In the genomic region with DNA sequence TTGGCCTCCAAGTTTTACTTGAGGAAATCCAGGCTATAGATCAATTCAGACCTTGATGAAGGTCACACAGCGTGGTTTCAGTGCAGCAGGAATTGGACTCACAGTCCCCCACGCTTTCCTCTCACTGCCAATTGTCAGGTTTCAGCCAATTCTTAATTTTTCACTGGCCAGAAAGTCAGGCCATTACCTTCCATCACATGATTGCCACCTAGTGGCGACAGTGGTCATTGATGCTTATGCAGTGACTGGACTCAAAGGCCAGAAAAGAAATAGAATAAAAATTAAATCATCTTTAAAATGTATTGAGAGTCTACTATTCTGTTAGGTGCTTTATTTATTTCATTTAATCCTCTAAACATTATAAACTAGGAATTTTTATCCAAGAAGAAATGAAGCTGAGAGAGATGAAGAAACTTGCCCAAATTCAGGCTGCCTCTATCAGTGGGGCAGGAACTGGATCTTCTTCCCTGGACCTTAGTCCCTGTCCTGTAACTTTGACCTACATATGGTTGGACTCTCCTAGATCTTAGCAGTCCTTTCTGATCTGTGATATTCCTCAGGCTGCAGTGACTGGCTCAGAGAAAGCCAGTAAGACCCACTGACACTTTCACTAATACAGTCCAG, we compare ENCODE assay signal across 8 cellular contexts.
A peak's percentile ranks its signal among the peaks of the same experiment; 100 is the strongest.
DNase-seq lines count a peak whose midpoint lies in the region; ATAC-seq and TF ChIP-seq lines count a peak whose summit lies in the region.

No MANE protein-coding gene starts in this region.

- no peak overlapping the region for H3K9ac ChIP-seq in PC-3 (ENCODE audit: low read length)

- no peaks in the 10 kb centered on the region for H3K9me3 ChIP-seq in PC-3 (ENCODE audit: low read length)
- H3K9me3 ChIP-seq in osteoblast (ENCODE audit: low read depth, low read length), result no peaks in the 10 kb centered on the region
- no peaks in the 10 kb centered on the region for H3K9me3 ChIP-seq in thyroid gland

- POLR2A ChIA-PET in PC-3 (lab: Charles Lee; ENCODE audit: unreplicated experiment), result no interaction called here

- H2AFZ ChIP-seq in PC-3 (ENCODE audit: low read length), result no peak overlapping the region
- H2AFZ ChIP-seq in osteoblast (ENCODE audit: low read length), result no peak overlapping the region

- peak; percentile 70 for DNase-seq in Daoy (ENCODE audit: low read depth)
- peak; percentile 19 for DNase-seq in HS-27A (ENCODE audit: low read depth)
- DNase-seq in PC-3, result peak; percentile 71
- peak; percentile 76 to 79 for DNase-seq in activated T-cell treated with anti-CD3 and anti-CD28 coated beads, Interleukin-2, amount 50 U/mL, for 48 hours
- peak; percentile 57 for DNase-seq in fibroblast of the conjunctiva (ENCODE audit: low read depth)
- peak; percentile 70 for DNase-seq in osteoblast (ENCODE audit: insufficient read length, low spot score, missing footprints)
- DNase-seq in thyroid gland, result peak; percentile 81 to 85

- TF ChIP-seq CTCF in PC-3 (conservative IDR thresholded peaks at IDR 0.05; ENCODE audit: low read depth, low read length), result peak; percentile 72
- TF ChIP-seq CTCF in osteoblast (IDR thresholded peaks at IDR 0.05; ENCODE audit: extremely low read depth, low read depth, low read length), result peak; percentile 89
- peak; percentile 71 to 85 (median 79) for TF ChIP-seq CTCF in thyroid gland (IDR thresholded peaks at IDR 0.05)

- peak; percentile 90 for ATAC-seq in GM21447 (IDR thresholded peaks at IDR 0.05; ENCODE audit: unreplicated experiment)
- peak; percentile 74 for ATAC-seq in PC-3

- no peaks in the 10 kb centered on the region for H3K9me2 ChIP-seq in PC-3 (replicated peaks; ENCODE audit: low read length)

- no peak for TF ChIP-seq POLR2A in thyroid gland (IDR thresholded peaks at IDR 0.05)

- H3K27ac ChIP-seq in PC-3 (ENCODE audit: low read length) (no peak overlapping the region), osteoblast (ENCODE audit: low read depth, low read length) (no peak overlapping the region), thyroid gland (no peak overlapping the region)

- no peaks in the 10 kb centered on the region for H4K20me1 ChIP-seq in PC-3 (ENCODE audit: low read length)
- no peaks in the 10 kb centered on the region for H4K20me1 ChIP-seq in osteoblast (ENCODE audit: insufficient read depth, low read length)

- CTCF ChIA-PET in PC-3 (lab: Charles Lee), result no interaction called here

- WGBS in thyroid gland, 2 donors, result 4 to 7% methylated on average over 3 of the region's 3 CpGs

- no peaks in the 10 kb centered on the region for H3K4me1 ChIP-seq in PC-3 (ENCODE audit: insufficient read depth, low read length)
- peaks cover 4% of the 10 kb centered on the region for H3K4me1 ChIP-seq in osteoblast (ENCODE audit: insufficient read depth, low read length)
- H3K4me1 ChIP-seq in thyroid gland, result peaks cover 6 to 9% of the 10 kb centered on the region in 2 donors

- H3F3A ChIP-seq in PC-3 (ENCODE audit: low read length, unreplicated experiment), result no peaks in the 10 kb centered on the region

- H3K4me3 ChIP-seq in PC-3 (ENCODE audit: low read length) (no peak overlapping the region), osteoblast (ENCODE audit: insufficient read depth, low read length) (no peak overlapping the region), thyroid gland (replicated peaks in 1 of 3) (no peak overlapping the region)

- H3K36me3 ChIP-seq in PC-3 (ENCODE audit: low read depth, low read length) (no peaks in the 10 kb centered on the region; the same call in 1 of the 2 replicates), osteoblast (ENCODE audit: insufficient read depth, low read length) (no peaks in the 10 kb centered on the region), thyroid gland (no peaks in the 10 kb centered on the region)

- BruUV-seq in PC-3 (replicated peaks; lab: Mats Ljungman, UMichigan), result no TSS peak

- H3K27me3 ChIP-seq in PC-3 (ENCODE audit: low read length) (0 out of 2 replicates have a peak, but pooled peaks cover 7% of the 10 kb centered on the region), osteoblast (ENCODE audit: insufficient read depth, low read length) (peaks cover under 1% of the 10 kb centered on the region), thyroid gland (no peaks in the 10 kb centered on the region)

- no peaks in the 10 kb centered on the region for H3K79me2 ChIP-seq in PC-3 (ENCODE audit: low read length)
- H3K79me2 ChIP-seq in osteoblast (ENCODE audit: insufficient read depth, low read length), result no peaks in the 10 kb centered on the region

- intact Hi-C loops in PC-3 (cut with micrococcal nuclease) (loop anchor here (2.0 to 5.0 kb wide), 2 partner anchors 35 to 242 kb away; no protein-coding TSS in a partner anchor), thyroid gland (cut with DNase I) (loop anchor here (5.0 kb wide), 1 partner anchor 37 kb away; no protein-coding TSS in a partner anchor)

- H3K4me2 ChIP-seq in PC-3 (ENCODE audit: low read length) (no peak overlapping the region), osteoblast (ENCODE audit: insufficient read depth, low read length) (no peak overlapping the region)

Comparison
In these comparisons a context has a peak if more than half of its experiments do, and no peak if none do; other contexts are left out.
1. DNase-seq: peak in every context shown above with its lines; median percentile 83 in thyroid gland; 78 in activated T-cell treated with anti-CD3 and anti-CD28 coated beads, Interleukin-2, amount 50 U/mL, for 48 hours; 71 in PC-3; 70 in Daoy; 70 in osteoblast; 57 in fibroblast of the conjunctiva; 19 in HS-27A.